In genomic region chr10:29806350-29806788, GRCh38 we compare ENCODE assay signal across 22 cellular contexts.
DNase-seq lines count a peak whose midpoint lies in the region; ATAC-seq and TF ChIP-seq lines count a peak whose summit lies in the region.
"Had no signal": no experiment of that assay in that cellular context is flagged by ENCODE, and none has a peak within 500 bp of the region (broad histone marks: within the 10 kb centered on the region; RNA-seq: fewer than 3 reads in every experiment).

No MANE protein-coding gene starts in this region.

- H3K4me1 ChIP-seq in IMR-90 (ENCODE audit: control insufficient read depth, insufficient read depth, low read length) (peaks cover 38% of the 10 kb centered on the region), thoracic aorta (ENCODE audit: control insufficient read depth in 1 of 2, low read depth in 2 of 2) (peaks cover 16 to 79% of the 10 kb centered on the region in 2 donors)

- H3K23ac ChIP-seq in IMR-90 (ENCODE audit: low read depth, low read length), result peak overlapping the region; percentile 77

- H3K27ac Mint-ChIP-seq in dendritic cell treated with granulocyte-macrophage colony-stimulating factor and Interleukin-4, amounts not matched to agents 40 ng/mL and 50 ng/mL, for 4 days, result peak overlapping the region; percentile 82
- H3K27ac Mint-ChIP-seq in T-helper 17 cell, result no peak overlapping the region
- H3K27ac Mint-ChIP-seq: activated CD8-positive, alpha-beta T cell treated with anti-CD3 and anti-CD28 coated beads for 36 hours; activated T-cell treated with anti-CD3 and anti-CD28 coated beads, Interleukin-2, amount 50 U/mL, for 24 hours; endodermal cell; T-helper 1 cell treated with Interleukin-12 subunit alpha and Interleukin-12 subunit beta and Interleukin-4 antibody, amounts not matched to agents 30 μg/mL and 1 μg/mL, for 36 hours; WTC11 had no signal

- POLR2A ChIA-PET in IMR-90 (lab: Charles Lee; ENCODE audit: unreplicated experiment), result interaction anchor here (1.0 kb wide), 1 partner anchor 71 kb away, joined by 3 read pairs; no protein-coding TSS in a partner anchor

- no peak overlapping the region for H2AK9ac ChIP-seq in IMR-90 (replicated peaks; ENCODE audit: low read depth, low read length, poor library complexity)

- H3K4me3 ChIP-seq in IMR-90 (ENCODE audit: insufficient read depth, low read depth, low read length), result no peak overlapping the region
- no peak overlapping the region for H3K4me3 ChIP-seq in thoracic aorta
- H3K4me3 ChIP-seq: suprapubic skin had no signal

- 0 out of 2 replicates have a peak overlapping the region, but pooled peaks have one; percentile 2 for H3K9ac ChIP-seq in IMR-90 (ENCODE audit: low read depth, low read length)

- H3K18ac ChIP-seq in IMR-90 (ENCODE audit: low read depth, low read length), result peak overlapping the region; percentile 99

- peaks cover 42% of the 10 kb centered on the region for H3K9me1 ChIP-seq in IMR-90 (ENCODE audit: insufficient read depth, low read length)

- H3K36me3 ChIP-seq in IMR-90 (ENCODE audit: control insufficient read depth, insufficient read depth, low read length) (no peaks in the 10 kb centered on the region), thoracic aorta (no peaks in the 10 kb centered on the region)
- H3K36me3 ChIP-seq: suprapubic skin had no signal

- no peak for TF ChIP-seq CTCF in IMR-90 (conservative IDR thresholded peaks at IDR 0.05; ENCODE audit: low read depth, low read length)
- no peak for TF ChIP-seq CTCF in thoracic aorta (IDR thresholded peaks at IDR 0.05)

- DNase-seq in IMR-90, result peak; percentile 74
- peak; percentile 6 for DNase-seq in islet precursor cell
- DNase-seq in thoracic aorta (ENCODE audit: low spot score), result no peak
- DNase-seq in cortex of kidney (lab: John Stamatoyannopoulos, UW), result no peak
- no peak for DNase-seq in T-helper 17 cell
- DNase-seq: activated CD8-positive, alpha-beta T cell treated with anti-CD3 and anti-CD28 coated beads for 36 hours; activated naive CD4-positive, alpha-beta T cell treated with Interleukin-2 at 50 U/mL for 16 hours; activated T-cell treated with anti-CD3 and anti-CD28 coated beads, Interleukin-2, amount 50 U/mL, for 24 hours; anterior cingulate cortex; CD8-positive, alpha-beta memory T cell; DMS79; endodermal cell; NCI-H1092 treated with DMSO at 0.1 percent for 48 hours; NCI-H2029 treated with DMSO at 0.1 percent for 48 hours; NCI-H510A treated with DMSO at 0.1 percent for 48 hours; stimulated activated CD8-positive, alpha-beta memory T cell treated with anti-CD3 and anti-CD28 coated beads, Interleukin-4, amount 100 ng/mL, for 48 hours had no signal

- peak overlapping the region; percentile 24; the same call in 1 of the 2 replicates for H3K4me2 ChIP-seq in IMR-90 (ENCODE audit: low read depth, low read length)

- peak overlapping the region; percentile 100 for H2AK5ac ChIP-seq in IMR-90 (ENCODE audit: low read depth, low read length)

- peak overlapping the region; percentile 91 for H2BK5ac ChIP-seq in IMR-90 (ENCODE audit: low read depth, low read length, poor library complexity, severe bottlenecking)

- peak overlapping the region; percentile 99; the same call in 2 of the 3 replicates for H2BK15ac ChIP-seq in IMR-90 (ENCODE audit: low read depth, low read length)

- no peak for TF ChIP-seq POLR2A in IMR-90 (IDR thresholded peaks at IDR 0.05; ENCODE audit: low read depth, low read length)

- peak overlapping the region; percentile 98 for H3K4ac ChIP-seq in IMR-90 (ENCODE audit: low read depth, low read length)

- BruUV-seq in IMR-90 (replicated peaks; lab: Mats Ljungman, UMichigan), result no TSS peak

- H4K20me1 ChIP-seq in IMR-90 (ENCODE audit: insufficient read depth, low read length), result no peaks in the 10 kb centered on the region

- intact Hi-C loops in IMR-90 (cut with micrococcal nuclease), result no loop called here
- intact Hi-C loops in dendritic cell treated with granulocyte-macrophage colony-stimulating factor and Interleukin-4, amounts not matched to agents 40 ng/mL and 50 ng/mL, for 4 days (cut with micrococcal nuclease), result no loop called here

- peaks cover 0 to 13% of the 10 kb centered on the region in 2 experiments; a peak in 2 of 4 replicates for H3K79me1 ChIP-seq in IMR-90 (ENCODE audit: low read depth in 1 of 2, low read length in 2 of 2)

- H3K27me3 Mint-ChIP-seq in dendritic cell treated with granulocyte-macrophage colony-stimulating factor and Interleukin-4, amounts not matched to agents 40 ng/mL and 50 ng/mL, for 4 days, result peaks cover 2% of the 10 kb centered on the region
- peaks cover 24% of the 10 kb centered on the region for H3K27me3 Mint-ChIP-seq in T-helper 17 cell

- peak overlapping the region; percentile 65 for H3K27ac ChIP-seq in IMR-90 (ENCODE audit: insufficient read depth, low read length)
- peak overlapping the region; percentile 85 to 91 for H3K27ac ChIP-seq in thoracic aorta
- H3K27ac ChIP-seq: suprapubic skin had no signal

- H3K4me1 Mint-ChIP-seq in dendritic cell treated with granulocyte-macrophage colony-stimulating factor and Interleukin-4, amounts not matched to agents 40 ng/mL and 50 ng/mL, for 4 days (ENCODE audit: low read depth), result peaks cover 72% of the 10 kb centered on the region
- peaks cover 5% of the 10 kb centered on the region for H3K4me1 Mint-ChIP-seq in T-helper 17 cell
- H3K4me1 Mint-ChIP-seq: WTC11 had no signal

- H3K56ac ChIP-seq in IMR-90 (ENCODE audit: extremely low read depth, insufficient read depth, low read length), result no peak overlapping the region

- TF ChIP-seq RAD21 in IMR-90 (IDR thresholded peaks at IDR 0.05; ENCODE audit: low read length), result no peak

- ATAC-seq in IMR-90 (ENCODE audit: low read depth) (peak; percentile 51), thoracic aorta (ENCODE audit: insufficient number of reproducible peaks, low FRiP score, low read depth) (no peak), HG03469 (IDR thresholded peaks at IDR 0.05; ENCODE audit: unreplicated experiment) (no peak), T-helper 17 cell (no peak)
- no peak for ATAC-seq in activated CD4-positive, CD25-positive, alpha-beta regulatory T cell treated with anti-CD3 and anti-CD28 coated beads, Interleukin-2, amount 50 U/mL, for 24 hours
- ATAC-seq: activated CD8-positive, alpha-beta T cell treated with anti-CD3 and anti-CD28 coated beads for 36 hours; WTC11 had no signal

- H3K9me3 ChIP-seq in IMR-90 (ENCODE audit: control insufficient read depth, insufficient read depth, low read length), result no peaks in the 10 kb centered on the region
- no peaks in the 10 kb centered on the region for H3K9me3 ChIP-seq in thoracic aorta
- no peaks in the 10 kb centered on the region for H3K9me3 ChIP-seq in T-helper 17 cell (ENCODE audit: control insufficient read depth, low read length, poor library complexity, severe bottlenecking)
- H3K9me3 ChIP-seq: suprapubic skin had no signal

- H4K5ac ChIP-seq in IMR-90 (ENCODE audit: low read depth, low read length), result peak overlapping the region; percentile 74

- WGBS in IMR-90 (ENCODE audit: extremely low coverage in 2 of 2, insufficient read length in 1 of 2), 2 experiments, result no CpG with 5 or more reads among the region's 2 CpGs

- peak overlapping the region; percentile 96 for H2BK20ac ChIP-seq in IMR-90 (ENCODE audit: low read depth, low read length)

- H3K14ac ChIP-seq in IMR-90 (replicated peaks; ENCODE audit: low read depth, low read length), result peak overlapping the region; percentile 96

- no peak overlapping the region for H3K4me3 Mint-ChIP-seq in dendritic cell treated with granulocyte-macrophage colony-stimulating factor and Interleukin-4, amounts not matched to agents 40 ng/mL and 50 ng/mL, for 4 days
- H3K4me3 Mint-ChIP-seq in T-helper 17 cell, result no peak overlapping the region
- H3K4me3 Mint-ChIP-seq: activated CD8-positive, alpha-beta T cell treated with anti-CD3 and anti-CD28 coated beads for 36 hours; activated T-cell treated with anti-CD3 and anti-CD28 coated beads, Interleukin-2, amount 50 U/mL, for 24 hours; CD8-positive, alpha-beta memory T cell; endodermal cell; T-helper 1 cell treated with Interleukin-12 subunit alpha and Interleukin-12 subunit beta and Interleukin-4 antibody, amounts not matched to agents 30 μg/mL and 1 μg/mL, for 36 hours; WTC11 had no signal

- H3K9me3 Mint-ChIP-seq in dendritic cell treated with granulocyte-macrophage colony-stimulating factor and Interleukin-4, amounts not matched to agents 40 ng/mL and 50 ng/mL, for 4 days, result peaks cover 10% of the 10 kb centered on the region
- H3K9me3 Mint-ChIP-seq: endodermal cell had no signal

- peak overlapping the region; percentile 85 to 89 for H4K8ac ChIP-seq in IMR-90 (ENCODE audit: low read depth in 2 of 2, low read length in 2 of 2)

- in situ Hi-C loops in IMR-90 (cut with MboI; ENCODE audit: low sequenced_read_pairs), result no loop called here

- H2BK120ac ChIP-seq in IMR-90 (ENCODE audit: low read depth, low read length), result peak overlapping the region; percentile 98

- dilution Hi-C loops in IMR-90 (cut with HindIII; ENCODE audit: low sequenced_read_pairs, unreplicated experiment), result no loop called here

- CTCF ChIA-PET in IMR-90 (lab: Yijun Ruan, JAX), result no interaction called here

- no peak overlapping the region for H2AFZ ChIP-seq in IMR-90 (replicated peaks; ENCODE audit: low read length, poor library complexity)

- no peaks in the 10 kb centered on the region for H3K36me3 Mint-ChIP-seq in dendritic cell treated with granulocyte-macrophage colony-stimulating factor and Interleukin-4, amounts not matched to agents 40 ng/mL and 50 ng/mL, for 4 days (ENCODE audit: low read depth)
- no peaks in the 10 kb centered on the region for H3K36me3 Mint-ChIP-seq in T-helper 17 cell (ENCODE audit: low read depth)
- H3K36me3 Mint-ChIP-seq: CD8-positive, alpha-beta memory T cell; WTC11 had no signal

- peak overlapping the region; percentile 99 for H4K91ac ChIP-seq in IMR-90 (ENCODE audit: insufficient read depth, low read depth, low read length)

- no peaks in the 10 kb centered on the region for H3K27me3 ChIP-seq in IMR-90 (ENCODE audit: control insufficient read depth, insufficient read depth, low read length)
- H3K27me3 ChIP-seq in thoracic aorta (replicated peaks; ENCODE audit: insufficient read depth), result no peaks in the 10 kb centered on the region
- H3K27me3 ChIP-seq: suprapubic skin had no signal

TF ChIP-seq in IMR-90, 13 proteins besides CTCF, POLR2A, EP300 and RAD21 (continues in another document):
- no peak for TF ChIP-seq MAZ (IDR thresholded peaks at IDR 0.05; ENCODE audit: borderline replicate concordance, low read depth, low read length)
- TF ChIP-seq RFX5 (IDR thresholded peaks at IDR 0.05; ENCODE audit: low read depth, low read length), result no peak
- TF ChIP-seq CEBPB (IDR thresholded peaks at IDR 0.05; ENCODE audit: low read depth, low read length), result no peak
- 0 out of 2 replicates have a peak, but pooled peaks have one; percentile 20 for TF ChIP-seq FOS (IDR thresholded peaks at IDR 0.05; ENCODE audit: low read depth, low read length)
- TF ChIP-seq MAFK (IDR thresholded peaks at IDR 0.05; ENCODE audit: low read depth, low read length), result no peak
- no peak for TF ChIP-seq NFE2L2 (IDR thresholded peaks at IDR 0.05; ENCODE audit: low read depth, low read length)
- no peak for TF ChIP-seq SMC3 (IDR thresholded peaks at IDR 0.05; ENCODE audit: low read depth, low read length)
- no peak for TF ChIP-seq BHLHE40 (IDR thresholded peaks at IDR 0.05; ENCODE audit: low read depth, low read length)
- TF ChIP-seq RCOR1 (IDR thresholded peaks at IDR 0.05; ENCODE audit: insufficient replicate concordance, low read length), result no peak
- no peak for TF ChIP-seq MXI1 (IDR thresholded peaks at IDR 0.05; ENCODE audit: borderline replicate concordance, low read depth, low read length)

Comparison
In these comparisons a context has a peak if more than half of its experiments do, and no peak if none do; other contexts are left out.
1. DNase-seq: peak in IMR-90 (single experiment) and islet precursor cell (single experiment); none in thoracic aorta (single experiment), cortex of kidney (single experiment) and T-helper 17 cell (0 of 3).